In the genomic region with DNA sequence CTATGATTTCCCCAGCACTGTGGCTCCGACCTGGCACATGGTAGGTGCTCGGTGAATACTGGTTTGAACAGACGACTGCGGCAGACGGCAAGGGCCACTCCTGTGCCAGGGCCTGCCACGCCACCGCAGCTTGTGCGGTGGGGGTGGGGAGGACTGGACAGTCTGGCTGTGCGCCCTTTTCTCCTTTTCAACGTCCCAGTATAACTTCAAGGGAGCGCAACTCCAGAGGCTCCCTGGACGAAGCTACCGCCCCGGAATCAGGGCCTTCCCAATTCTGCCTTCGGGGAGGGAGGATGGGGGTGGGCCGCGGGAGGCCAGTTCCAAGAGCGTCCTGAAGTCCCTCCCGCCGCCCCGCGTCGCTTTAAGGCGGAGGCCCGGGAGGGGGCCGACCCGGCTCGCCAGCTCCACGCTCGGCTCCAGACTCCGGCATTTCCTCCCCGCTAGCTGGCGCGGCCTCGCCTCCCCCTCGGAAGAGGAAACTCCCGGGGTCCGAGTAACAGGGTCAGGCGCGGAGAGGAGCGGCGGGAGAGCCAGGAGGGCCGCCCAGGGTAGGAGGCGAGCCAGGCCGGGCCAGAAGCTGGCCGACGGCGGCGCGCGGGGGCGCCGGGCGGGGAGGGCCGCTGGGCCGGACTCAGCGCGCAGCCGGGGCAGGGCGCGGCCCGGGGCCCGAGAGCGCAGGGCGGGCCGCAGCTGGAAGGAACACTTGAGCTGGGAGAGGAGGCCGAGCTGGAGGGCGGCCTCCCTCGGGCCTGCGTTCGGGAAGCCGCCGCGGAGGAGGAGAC, we compare ENCODE assay signal across 8 cellular contexts. TPM values are rescaled to one million over a fixed set of nuclear protein-coding genes. Genes with fewer than 3 reads are reported as not detected.
A peak's percentile ranks its signal among the peaks of the same experiment; 100 is the strongest.
DNase-seq lines count a peak whose midpoint lies in the region; ATAC-seq and TF ChIP-seq lines count a peak whose summit lies in the region.

TSS of gene ITPRIPL2 (plus strand) at position 388 of the 782 bp plus-strand sequence. CDS start 498 bp downstream, outside the sequence.

- H3K4me3 ChIP-seq in body of pancreas (peak within 1 kb of the TSS; percentile 46 to 82), hepatocyte (peak within 1 kb of the TSS; percentile 55)

- peaks cover 6% of the 10 kb centered on the region for H4K20me1 ChIP-seq in hepatocyte (ENCODE audit: insufficient read depth, poor library complexity, severe bottlenecking)

- peak; percentile 67 to 84 (median 83) for TF ChIP-seq POLR2A in body of pancreas (IDR thresholded peaks at IDR 0.05)

- H3K27ac ChIP-seq in C4-2B (peak within 1 kb of the TSS; percentile 56), body of pancreas (peak within 1 kb of the TSS; percentile 87 to 90 (median 89)), hepatocyte (peak within 1 kb of the TSS; percentile 92)

- H3K4me2 ChIP-seq in hepatocyte, result peak within 1 kb of the TSS; percentile 95

- H3K4me1 ChIP-seq in body of pancreas (peaks cover 55% of the 10 kb centered on the region), hepatocyte (ENCODE audit: insufficient read depth) (peaks cover 36% of the 10 kb centered on the region)

- intact Hi-C loops in body of pancreas (cut with DNase I), result no loop called here

- H3K27me3 ChIP-seq in body of pancreas (no peaks in the 10 kb centered on the region), hepatocyte (no peaks in the 10 kb centered on the region)

- TF ChIP-seq CTCF in C4-2B (conservative IDR thresholded peaks at IDR 0.05), result no peak; the same call in 1 of the 2 replicates
- peak in 3 of 7 experiments; percentile 11 to 23 (median 14) for TF ChIP-seq CTCF in body of pancreas (IDR thresholded peaks at IDR 0.05)
- TF ChIP-seq CTCF in hepatocyte (IDR thresholded peaks at IDR 0.05; ENCODE audit: poor library complexity), result no peak

- H3K79me2 ChIP-seq in hepatocyte, result peaks cover 46% of the 10 kb centered on the region

- no peaks in the 10 kb centered on the region for H3K36me3 ChIP-seq in body of pancreas (replicated peaks in 1 of 2; ENCODE audit: insufficient read depth in 1 of 2, low read depth in 2 of 2)
- H3K36me3 ChIP-seq in hepatocyte (replicated peaks; ENCODE audit: insufficient read depth, low read depth), result no peaks in the 10 kb centered on the region

- DNase-seq in NCI-H69 (lab: John Stamatoyannopoulos, UW) (peak; percentile 81), body of pancreas (peak; percentile 86 to 92 (median 89)), hepatocyte (ENCODE audit: low spot score) (peak; percentile 89), putamen (ENCODE audit: low spot score) (peak; percentile 55), RPMI8226 (no peak)

- ATAC-seq in GM19023 (IDR thresholded peaks at IDR 0.05; ENCODE audit: unreplicated experiment) (peak; percentile 50), body of pancreas (peak; percentile 77), GM18870 (IDR thresholded peaks at IDR 0.05; ENCODE audit: unreplicated experiment) (no peak)

- H2AFZ ChIP-seq in hepatocyte, result peak within 1 kb of the TSS; percentile 83

- 0 to 1% methylated on average over 16 to 73 of the region's 74 CpGs for WGBS in body of pancreas, 2 donors
- WGBS in hepatocyte (ENCODE audit: low lambda C conversion rate, missing lambda C conversion rate), result 4% methylated on average over 56 of the region's 74 CpGs

- H3K9me3 ChIP-seq in body of pancreas (no peaks in the 10 kb centered on the region), hepatocyte (ENCODE audit: low read depth) (no peaks in the 10 kb centered on the region)

- no peaks in the 10 kb centered on the region for H3K9me2 ChIP-seq in hepatocyte (replicated peaks; ENCODE audit: insufficient read depth)

RNA-seq across cellular contexts. Expression of gene ITPRIPL2, which starts in this region (rescaled TPM):
- total RNA-seq in body of pancreas (10 to 100 TPM; 22.7 to 35.5 TPM), hepatocyte (16.3 and 20.1 TPM in 2 replicates)
- polyA plus RNA-seq in hepatocyte, result 8.6 and 10.3 TPM in 2 replicates
